In the genomic region with DNA sequence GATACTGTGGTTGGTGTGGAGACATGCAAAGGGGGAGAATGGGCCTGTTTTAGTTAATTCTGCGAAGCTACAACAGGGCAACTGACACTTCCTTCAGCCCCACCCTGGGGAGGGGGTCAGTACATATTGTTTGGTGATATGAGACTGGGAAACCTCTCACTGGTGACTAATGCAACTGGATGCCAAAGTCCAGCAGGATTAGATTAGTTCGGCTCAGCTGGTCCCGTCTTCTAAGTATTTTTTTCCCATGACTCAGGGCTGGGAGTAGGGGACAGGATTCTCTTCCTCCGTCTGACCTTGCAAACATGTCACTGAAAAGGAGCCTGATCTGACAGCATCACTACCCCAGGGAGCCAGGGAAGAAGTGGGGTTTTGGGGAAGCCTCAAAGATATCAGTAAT, we compare ENCODE assay signal across 10 cellular contexts. TPM values are rescaled to one million over a fixed set of nuclear protein-coding genes. Genes with fewer than 3 reads are reported as not detected.
A peak's percentile ranks its signal among the peaks of the same experiment; 100 is the strongest.
DNase-seq lines count a peak whose midpoint lies in the region; ATAC-seq and TF ChIP-seq lines count a peak whose summit lies in the region.
"Had no signal": no experiment of that assay in that cellular context is flagged by ENCODE, and none has a peak within 500 bp of the region (broad histone marks: within the 10 kb centered on the region; RNA-seq: fewer than 3 reads in every experiment).

No MANE protein-coding gene starts in this region.

- H3K4me1 Mint-ChIP-seq in activated T-cell treated with anti-CD3 and anti-CD28 coated beads, Interleukin-2, amount 50 U/mL, for 72 hours (ENCODE audit: low read depth) = no peaks in the 10 kb centered on the region
- H3K4me1 Mint-ChIP-seq: CD8-positive, alpha-beta memory T cell had no signal

- H3K36me3 ChIP-seq in Peyer's patch (peaks cover 0 to 3% (median 0%) of the 10 kb centered on the region in 3 donors), mucosa of stomach (ENCODE audit: control insufficient read depth, insufficient read depth, low read length) (peaks cover 7% of the 10 kb centered on the region), thyroid gland (no peaks in the 10 kb centered on the region)

- ATAC-seq in esophagus mucosa (peak; percentile 22), HG02970 (IDR thresholded peaks at IDR 0.05; ENCODE audit: low FRiP score, unreplicated experiment) (no peak), GM19035 (IDR thresholded peaks at IDR 0.05; ENCODE audit: unreplicated experiment) (no peak)
- no peak for ATAC-seq in activated T-cell treated with anti-CD3 and anti-CD28 coated beads, Interleukin-2, amount 50 U/mL, for 72 hours (replicated peaks in 1 of 2)

- no peak for TF ChIP-seq POLR2A in Peyer's patch (IDR thresholded peaks at IDR 0.05)
- TF ChIP-seq POLR2A in thyroid gland (IDR thresholded peaks at IDR 0.05) = no peak

- H3K27ac ChIP-seq in Peyer's patch = peak overlapping the region in 3 of 4 donors; percentile 65 to 81 (median 77)
- H3K27ac ChIP-seq in thyroid gland = peak overlapping the region in 1 of 3 donors; percentile 13

- H3K4me3 ChIP-seq in Peyer's patch = no peak overlapping the region
- H3K4me3 ChIP-seq in mucosa of stomach (ENCODE audit: low read length) = no peak overlapping the region
- H3K4me3 ChIP-seq in thyroid gland (replicated peaks in 1 of 3) = no peak overlapping the region

- no peak overlapping the region for H3K27ac Mint-ChIP-seq in activated T-cell treated with anti-CD3 and anti-CD28 coated beads, Interleukin-2, amount 50 U/mL, for 72 hours
- H3K27ac Mint-ChIP-seq: CD8-positive, alpha-beta memory T cell had no signal

- peak overlapping the region; percentile 37 for H3K9ac ChIP-seq in mucosa of stomach (ENCODE audit: low read length)

- H3K27me3 ChIP-seq in Peyer's patch (no peaks in the 10 kb centered on the region), mucosa of stomach (ENCODE audit: control insufficient read depth, insufficient read depth, low read length) (no peaks in the 10 kb centered on the region), thyroid gland (no peaks in the 10 kb centered on the region)

- no peaks in the 10 kb centered on the region for H3K9me3 Mint-ChIP-seq in activated T-cell treated with anti-CD3 and anti-CD28 coated beads, Interleukin-2, amount 50 U/mL, for 72 hours
- H3K9me3 Mint-ChIP-seq: CD8-positive, alpha-beta memory T cell had no signal

- no peak overlapping the region for H3K4me3 Mint-ChIP-seq in activated T-cell treated with anti-CD3 and anti-CD28 coated beads, Interleukin-2, amount 50 U/mL, for 72 hours
- H3K4me3 Mint-ChIP-seq: CD8-positive, alpha-beta memory T cell had no signal

- H3K9me3 ChIP-seq in Peyer's patch (no peaks in the 10 kb centered on the region), mucosa of stomach (ENCODE audit: control insufficient read depth, low read length) (no peaks in the 10 kb centered on the region), thyroid gland (no peaks in the 10 kb centered on the region)

- H3K36me3 Mint-ChIP-seq in activated T-cell treated with anti-CD3 and anti-CD28 coated beads, Interleukin-2, amount 50 U/mL, for 72 hours (ENCODE audit: insufficient read depth in 2 of 2) = no peaks in the 10 kb centered on the region
- H3K36me3 Mint-ChIP-seq: CD8-positive, alpha-beta memory T cell had no signal

- TF ChIP-seq CTCF in Peyer's patch (IDR thresholded peaks at IDR 0.05) = no peak
- no peak for TF ChIP-seq CTCF in thyroid gland (IDR thresholded peaks at IDR 0.05)

- H3K4me1 ChIP-seq in Peyer's patch (peaks cover 0 to 50% (median 5%) of the 10 kb centered on the region in 4 donors), mucosa of stomach (ENCODE audit: control insufficient read depth, insufficient read depth, low read length) (peaks cover 61% of the 10 kb centered on the region), thyroid gland (peaks cover 31 to 56% of the 10 kb centered on the region in 2 donors)

- 66 to 75% methylated on average over 4 of the region's 4 CpGs for WGBS in thyroid gland, 2 donors

- H3K27me3 Mint-ChIP-seq in activated T-cell treated with anti-CD3 and anti-CD28 coated beads, Interleukin-2, amount 50 U/mL, for 72 hours (ENCODE audit: low read depth) = no peaks in the 10 kb centered on the region

- DNase-seq in AG08396 (ENCODE audit: low spot score) = peak; percentile 85
- DNase-seq in Peyer's patch = peak in 2 of 3 donors; percentile 70 to 92
- no peak for DNase-seq in thyroid gland
- no peak for DNase-seq in activated T-cell treated with anti-CD3 and anti-CD28 coated beads, Interleukin-2, amount 50 U/mL, for 72 hours
- DNase-seq: CD8-positive, alpha-beta memory T cell; NK-92 treated with Interleukin-12 subunit alpha and Interleukin-12 subunit beta, amount 100 ng/mL, for 24 hours had no signal

- intact Hi-C loops in thyroid gland (cut with DNase I) = no loop called here

RNA-seq across cellular contexts. Expression of a gene that starts 42.9 kb away (rescaled TPM):
- total RNA-seq in Peyer's patch (10 to 100 TPM; 51.5 to 70.2 (median 62.5) TPM), esophagus mucosa (47.5 TPM), thyroid gland (10 to 100 TPM; 12.2 to 45.7 (median 21.8) TPM)
- under 1 TPM; 0.07 to 0.72 TPM for total RNA-seq in activated T-cell treated with anti-CD3 and anti-CD28 coated beads, Interleukin-2, amount 50 U/mL, for 72 hours

Comparison
In these comparisons a context has a peak if more than half of its experiments do, and no peak if none do; other contexts are left out.
1. DNase-seq: peak in AG08396 (single experiment) and Peyer's patch (2 of 3); none in thyroid gland (0 of 2) and activated T-cell treated with anti-CD3 and anti-CD28 coated beads, Interleukin-2, amount 50 U/mL, for 72 hours (0 of 2).
2. RNA of a gene that starts 42.9 kb away (total RNA-seq): 51.5 to 70.2 TPM in Peyer's patch, 47.5 TPM in esophagus mucosa (single experiment) and 12.2 to 45.7 TPM in thyroid gland; 0.07 to 0.72 TPM in activated T-cell treated with anti-CD3 and anti-CD28 coated beads, Interleukin-2, amount 50 U/mL, for 72 hours; every median in the first group is over 4 times any median in the second.